8 cellular contexts compared by ENCODE assay signal in genomic region chr5:119389288-119390065, GRCh38. TPM values are rescaled to one million over a fixed set of nuclear protein-coding genes. Genes with fewer than 3 reads are reported as not detected.
DNase-seq lines count a peak whose midpoint lies in the region; ATAC-seq and TF ChIP-seq lines count a peak whose summit lies in the region.

No MANE protein-coding gene starts in this region.

- no peak overlapping the region for H3K4me2 ChIP-seq in PC-9

- intact Hi-C loops in PC-9 (cut with micrococcal nuclease; ENCODE audit: unreplicated experiment): no loop called here

- H3K9me2 ChIP-seq in PC-9 (ENCODE audit: insufficient read depth): no peaks in the 10 kb centered on the region

- H3K4me1 Mint-ChIP-seq in naive B cell: peaks cover 72 to 94% (median 87%) of the 10 kb centered on the region in 3 donors

- H3K9me3 ChIP-seq in adipocyte (ENCODE audit: control insufficient read depth, low read length) (no peaks in the 10 kb centered on the region), PC-9 (ENCODE audit: insufficient read depth, low read depth) (no peaks in the 10 kb centered on the region)

- POLR2A ChIA-PET in PC-9 (lab: Charles Lee; ENCODE audit: unreplicated experiment): interaction anchor here (0.7 kb wide), 1 partner anchor 37 kb away, joined by 4 read pairs; no protein-coding TSS in a partner anchor

- H3K36me3 Mint-ChIP-seq in naive B cell: peaks cover 15 to 29% of the 10 kb centered on the region in 2 donors

- no TSS peak for BruUV-seq in PC-9 (replicated peaks; lab: Mats Ljungman, UMichigan)

- no peaks in the 10 kb centered on the region for H4K20me1 ChIP-seq in PC-9 (ENCODE audit: insufficient read depth)

- no peaks in the 10 kb centered on the region for H3K27me3 Mint-ChIP-seq in naive B cell

- CTCF ChIA-PET in PC-9 (lab: Charles Lee): no interaction called here

- ATAC-seq in GM21423 (IDR thresholded peaks at IDR 0.05; ENCODE audit: unreplicated experiment) (peak; percentile 42), naive B cell (ENCODE audit: low read depth in 2 of 2) (no peak), GM18520 (IDR thresholded peaks at IDR 0.05; ENCODE audit: unreplicated experiment) (no peak)

- peak overlapping the region; percentile 28 to 87 (median 70) for H3K4me3 Mint-ChIP-seq in naive B cell

- H3K27me3 ChIP-seq in adipocyte (replicated peaks; ENCODE audit: control insufficient read depth, insufficient read depth, low read length) (no peaks in the 10 kb centered on the region), PC-9 (ENCODE audit: insufficient read depth, low read depth) (no peaks in the 10 kb centered on the region)

- H3K36me3 ChIP-seq in adipocyte (ENCODE audit: control insufficient read depth, insufficient read depth, low read length, severe bottlenecking): no peaks in the 10 kb centered on the region
- H3K36me3 ChIP-seq in PC-9 (ENCODE audit: low read depth): 0 out of 2 replicates have a peak, but pooled peaks cover 4% of the 10 kb centered on the region

- H3K9me3 Mint-ChIP-seq in naive B cell: no peaks in the 10 kb centered on the region

- TF ChIP-seq CTCF in PC-9 (conservative IDR thresholded peaks at IDR 0.05): no peak

- H3K4me3 ChIP-seq in adipocyte (ENCODE audit: low read length): peak overlapping the region; percentile 68
- H3K4me3 ChIP-seq in PC-9: no peak overlapping the region

- peak; percentile 23 for DNase-seq in AG08395 (ENCODE audit: low spot score)
- no peak for DNase-seq in adipocyte (ENCODE audit: low read depth)
- no peak for DNase-seq in naive B cell
- DNase-seq in PC-9: no peak
- DNase-seq in HK-2 (ENCODE audit: unreplicated experiment): no peak
- DNase-seq in NCI-H2081 (lab: John Stamatoyannopoulos, UW): no peak

- H3K4me1 ChIP-seq in adipocyte (ENCODE audit: control insufficient read depth, insufficient read depth, low read length): peaks cover 45% of the 10 kb centered on the region
- H3K4me1 ChIP-seq in PC-9 (replicated peaks; ENCODE audit: insufficient read depth): no peaks in the 10 kb centered on the region

- peak overlapping the region; percentile 62 for H3K9ac ChIP-seq in adipocyte (ENCODE audit: low read length)

- H3K79me2 ChIP-seq in PC-9 (ENCODE audit: low read depth): no peaks in the 10 kb centered on the region

- no peak overlapping the region for H2AFZ ChIP-seq in PC-9

- H3F3A ChIP-seq in PC-9 (ENCODE audit: insufficient read depth, low read depth): no peaks in the 10 kb centered on the region

- peak overlapping the region; percentile 0 to 96 (median 86) for H3K27ac Mint-ChIP-seq in naive B cell

- H3K27ac ChIP-seq in PC-9: no peak overlapping the region

RNA-seq across cellular contexts. Expression of gene TNFAIP8, which starts 33.7 kb away (rescaled TPM):
- polyA plus RNA-seq in naive B cell (ENCODE audit: low read depth in 6 of 6): 100 to 1,000 TPM; 224 to 432 (median 315) TPM
- total RNA-seq in PC-9 (2021): 15.0 and 16.4 TPM in 2 replicates
